Comparison of ENCODE assay signal across 26 cellular contexts in the genomic region with DNA sequence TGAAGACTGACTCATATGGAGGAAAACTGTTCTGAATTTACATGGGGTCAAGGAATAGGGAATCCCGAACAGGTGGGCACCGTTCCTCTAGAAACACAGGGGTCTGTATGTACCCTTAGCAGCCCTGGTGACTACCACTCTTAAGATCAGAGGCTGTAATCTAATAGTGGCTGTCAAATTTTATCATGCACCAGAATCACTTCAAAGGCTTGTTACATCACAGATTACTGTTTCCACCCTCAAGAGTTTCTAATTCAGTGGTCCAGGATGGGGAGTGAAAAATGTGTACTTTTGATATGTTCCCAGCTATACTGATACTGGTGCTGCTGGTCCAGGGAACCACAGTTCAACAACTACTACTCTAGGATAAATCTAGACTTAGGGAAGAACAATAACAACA. TPM values are rescaled to one million over a fixed set of nuclear protein-coding genes. Genes with fewer than 3 reads are reported as not detected.
DNase-seq lines count a peak whose midpoint lies in the region; ATAC-seq and TF ChIP-seq lines count a peak whose summit lies in the region.
"Had no signal": no experiment of that assay in that cellular context is flagged by ENCODE, and none has a peak within 500 bp of the region (broad histone marks: within the 10 kb centered on the region; RNA-seq: fewer than 3 reads in every experiment).

No MANE protein-coding gene starts in this region.

- POLR2A ChIA-PET in OCI-LY7 (lab: Charles Lee): interaction anchor here (0.6 to 1.8 kb wide), 4 partner anchors 10 to 435 kb away, joined by 3 to 6 read pairs (median 4); no protein-coding TSS in a partner anchor

- intact Hi-C loops in OCI-LY7 (cut with micrococcal nuclease; ENCODE audit: unreplicated experiment): no loop called here
- intact Hi-C loops in Right ventricle myocardium superior (cut with DNase I): no loop called here

- no peaks in the 10 kb centered on the region for H3K9me3 Mint-ChIP-seq in activated T-cell treated with anti-CD3 and anti-CD28 coated beads, Interleukin-2, amount 50 U/mL, for 72 hours
- H3K9me3 Mint-ChIP-seq in activated T-cell treated with anti-CD3 and anti-CD28 coated beads, Interleukin-2, amount 50 U/mL, for 4 hours: no peaks in the 10 kb centered on the region
- H3K9me3 Mint-ChIP-seq in osteocyte (ENCODE audit: unreplicated experiment): no peaks in the 10 kb centered on the region
- H3K9me3 Mint-ChIP-seq: CD8-positive, alpha-beta memory T cell had no signal

- DNase-seq in activated T-cell treated with anti-CD3 and anti-CD28 coated beads, Interleukin-2, amount 50 U/mL, for 72 hours: no peak
- DNase-seq in activated T-cell treated with anti-CD3 and anti-CD28 coated beads, Interleukin-2, amount 50 U/mL, for 4 hours: no peak
- DNase-seq in OCI-LY7 (ENCODE audit: low spot score) (no peak), osteocyte (ENCODE audit: extremely low spot score, unreplicated experiment) (no peak), Right ventricle myocardium superior (no peak)
- no peak for DNase-seq in stimulated activated CD4-positive, alpha-beta T cell treated with anti-CD3 and anti-CD28 coated beads, Interleukin-2, amount 100 ng/mL, for 48 hours
- DNase-seq: CD8-positive, alpha-beta memory T cell; DMS 273 treated with DMSO at 0.1 percent for 48 hours; DMS79 treated with DMSO at 0.1 percent for 48 hours; GF-D8; H7; KG1; MG63; NCI-H1048; NCI-H1417; NCI-H1694; NCI-H2029 treated with DMSO at 0.1 percent for 48 hours; NCI-H446 treated with DMSO at 0.1 percent for 48 hours; NCI-H526; NCI-H82; Peyer's patch; SIG-M5; SK-N-SH; SW 1271 had no signal

- TF ChIP-seq CTCF in OCI-LY7 (conservative IDR thresholded peaks at IDR 0.05; ENCODE audit: low read length): no peak
- TF ChIP-seq CTCF in osteocyte (IDR thresholded peaks at IDR 0.05): no peak

- CTCF ChIA-PET in OCI-LY7 (lab: Charles Lee; ENCODE audit: unreplicated experiment): no interaction called here

- no peak overlapping the region for H3K9ac ChIP-seq in BLaER1
- H3K9ac ChIP-seq: SK-N-SH had no signal

- H3K79me2 ChIP-seq in OCI-LY7 (ENCODE audit: insufficient read depth, low read depth, low read length): peaks cover 20% of the 10 kb centered on the region; the same call in 1 of the 2 replicates

- no peaks in the 10 kb centered on the region for H3K9me2 ChIP-seq in OCI-LY7 (ENCODE audit: insufficient read depth, low read length)
- H3K9me2 ChIP-seq: SK-N-SH had no signal

- H4K20me1 ChIP-seq in BLaER1 (peaks cover 48% of the 10 kb centered on the region), OCI-LY7 (ENCODE audit: insufficient read depth, low read length) (peaks cover 3% of the 10 kb centered on the region; the same call in 1 of the 2 replicates)

- H3K36me3 Mint-ChIP-seq in activated T-cell treated with anti-CD3 and anti-CD28 coated beads, Interleukin-2, amount 50 U/mL, for 72 hours (ENCODE audit: insufficient read depth in 2 of 2): peaks cover 2 to 5% of the 10 kb centered on the region in 2 donors
- peaks cover 14% of the 10 kb centered on the region for H3K36me3 Mint-ChIP-seq in activated T-cell treated with anti-CD3 and anti-CD28 coated beads, Interleukin-2, amount 50 U/mL, for 4 hours (ENCODE audit: insufficient read depth)
- H3K36me3 Mint-ChIP-seq in osteocyte (ENCODE audit: unreplicated experiment): peaks cover 31% of the 10 kb centered on the region

- no peak overlapping the region for H2AFZ ChIP-seq in OCI-LY7 (ENCODE audit: low read length)

- H3K4me3 ChIP-seq in BLaER1 (no peak overlapping the region), OCI-LY7 (ENCODE audit: low read depth, low read length, poor library complexity, severe bottlenecking) (no peak overlapping the region)
- H3K4me3 ChIP-seq: MG63, Peyer's patch had no signal

- TSS peak; percentile 51 for BruUV-seq in OCI-LY7 (replicated peaks; lab: Mats Ljungman, UMichigan)

- no peak overlapping the region for H3K4me3 Mint-ChIP-seq in activated T-cell treated with anti-CD3 and anti-CD28 coated beads, Interleukin-2, amount 50 U/mL, for 72 hours
- H3K4me3 Mint-ChIP-seq in activated T-cell treated with anti-CD3 and anti-CD28 coated beads, Interleukin-2, amount 50 U/mL, for 4 hours: no peak overlapping the region
- H3K4me3 Mint-ChIP-seq in osteocyte (ENCODE audit: unreplicated experiment): no peak overlapping the region
- H3K4me3 Mint-ChIP-seq: CD14-positive monocyte; CD8-positive, alpha-beta memory T cell had no signal

- no peaks in the 10 kb centered on the region for H3K9me3 ChIP-seq in BLaER1
- no peaks in the 10 kb centered on the region for H3K9me3 ChIP-seq in OCI-LY7 (ENCODE audit: low read length)
- H3K9me3 ChIP-seq: MG63, Peyer's patch, SK-N-SH had no signal

- no peak for ATAC-seq in activated T-cell treated with anti-CD3 and anti-CD28 coated beads, Interleukin-2, amount 50 U/mL, for 72 hours (replicated peaks in 1 of 2)
- ATAC-seq in activated T-cell treated with anti-CD3 and anti-CD28 coated beads, Interleukin-2, amount 50 U/mL, for 4 hours: no peak
- no peak for ATAC-seq in Right ventricle myocardium superior (ENCODE audit: poor library complexity)

- H3K4me1 ChIP-seq in BLaER1 (peaks cover 16% of the 10 kb centered on the region), OCI-LY7 (ENCODE audit: insufficient read depth, low read length, poor library complexity, severe bottlenecking) (no peaks in the 10 kb centered on the region)
- H3K4me1 ChIP-seq: Peyer's patch had no signal

- H3K4me1 Mint-ChIP-seq in activated T-cell treated with anti-CD3 and anti-CD28 coated beads, Interleukin-2, amount 50 U/mL, for 72 hours (ENCODE audit: low read depth): peaks cover 19% of the 10 kb centered on the region
- H3K4me1 Mint-ChIP-seq in activated T-cell treated with anti-CD3 and anti-CD28 coated beads, Interleukin-2, amount 50 U/mL, for 4 hours (ENCODE audit: low read depth): peaks cover 12% of the 10 kb centered on the region
- H3K4me1 Mint-ChIP-seq in osteocyte (ENCODE audit: unreplicated experiment): peaks cover 9% of the 10 kb centered on the region

- H3K27ac ChIP-seq in BLaER1: no peak overlapping the region
- no peak overlapping the region for H3K27ac ChIP-seq in OCI-LY7 (ENCODE audit: low read depth, low read length, poor library complexity, severe bottlenecking)
- H3K27ac ChIP-seq: Peyer's patch had no signal

- peak overlapping the region; percentile 26 for H3K27ac Mint-ChIP-seq in activated T-cell treated with anti-CD3 and anti-CD28 coated beads, Interleukin-2, amount 50 U/mL, for 72 hours
- peak overlapping the region; percentile 14 for H3K27ac Mint-ChIP-seq in osteocyte (ENCODE audit: unreplicated experiment)

- peaks cover 64% of the 10 kb centered on the region for H3K36me3 ChIP-seq in BLaER1
- peaks cover 54% of the 10 kb centered on the region for H3K36me3 ChIP-seq in OCI-LY7 (ENCODE audit: insufficient read depth, low read length)

- H3K27me3 Mint-ChIP-seq in activated T-cell treated with anti-CD3 and anti-CD28 coated beads, Interleukin-2, amount 50 U/mL, for 72 hours (ENCODE audit: low read depth): no peaks in the 10 kb centered on the region
- H3K27me3 Mint-ChIP-seq in activated T-cell treated with anti-CD3 and anti-CD28 coated beads, Interleukin-2, amount 50 U/mL, for 4 hours (ENCODE audit: low read depth): no peaks in the 10 kb centered on the region
- no peaks in the 10 kb centered on the region for H3K27me3 Mint-ChIP-seq in osteocyte (ENCODE audit: unreplicated experiment)
- H3K27me3 Mint-ChIP-seq: CD8-positive, alpha-beta memory T cell had no signal

- no peaks in the 10 kb centered on the region for H3K27me3 ChIP-seq in BLaER1
- H3K27me3 ChIP-seq: MG63, Peyer's patch had no signal

- H3K4me2 ChIP-seq in BLaER1: peak overlapping the region; percentile 17; the same call in 1 of the 2 replicates
- no peak overlapping the region for H3K4me2 ChIP-seq in OCI-LY7 (ENCODE audit: low read length)
- H3K4me2 ChIP-seq: SK-N-SH had no signal

RNA-seq across cellular contexts. Expression of gene DYNC1LI1, which starts 27.9 kb away (rescaled TPM):
- total RNA-seq in activated T-cell treated with anti-CD3 and anti-CD28 coated beads, Interleukin-2, amount 50 U/mL, for 72 hours: 10 to 100 TPM; 31.1 to 34.5 TPM
- 10 to 100 TPM; 53.1 to 54.1 (median 53.3) TPM for total RNA-seq in activated T-cell treated with anti-CD3 and anti-CD28 coated beads, Interleukin-2, amount 50 U/mL, for 4 hours
- total RNA-seq in OCI-LY7 (2014; rRNA removed; shearing (Covaris generic)): 28.6 TPM in 2 replicates
- total RNA-seq in OCI-LY7 (2022) (38.9 and 48.7 TPM in 2 replicates), osteocyte (58.8 and 64.3 TPM in 2 replicates), Right ventricle myocardium superior (50.9 TPM)

RNA-seq across cellular contexts. Expression of gene CMTM6, which starts 40.2 kb away (rescaled TPM):
- total RNA-seq in activated T-cell treated with anti-CD3 and anti-CD28 coated beads, Interleukin-2, amount 50 U/mL, for 72 hours: 10 to 100 TPM; 56.6 to 69.6 TPM
- total RNA-seq in activated T-cell treated with anti-CD3 and anti-CD28 coated beads, Interleukin-2, amount 50 U/mL, for 4 hours: 10 to 100 TPM; 44.3 to 60.9 (median 47.9) TPM
- 16.0 and 26.2 TPM in 2 replicates for total RNA-seq in OCI-LY7 (2014; rRNA removed; shearing (Covaris generic))
- 33.5 and 36.0 TPM in 2 replicates for total RNA-seq in OCI-LY7 (2022)
- total RNA-seq in osteocyte: 60.4 and 61.5 TPM in 2 replicates
- 8.9 TPM for total RNA-seq in Right ventricle myocardium superior
